In the genomic region with DNA sequence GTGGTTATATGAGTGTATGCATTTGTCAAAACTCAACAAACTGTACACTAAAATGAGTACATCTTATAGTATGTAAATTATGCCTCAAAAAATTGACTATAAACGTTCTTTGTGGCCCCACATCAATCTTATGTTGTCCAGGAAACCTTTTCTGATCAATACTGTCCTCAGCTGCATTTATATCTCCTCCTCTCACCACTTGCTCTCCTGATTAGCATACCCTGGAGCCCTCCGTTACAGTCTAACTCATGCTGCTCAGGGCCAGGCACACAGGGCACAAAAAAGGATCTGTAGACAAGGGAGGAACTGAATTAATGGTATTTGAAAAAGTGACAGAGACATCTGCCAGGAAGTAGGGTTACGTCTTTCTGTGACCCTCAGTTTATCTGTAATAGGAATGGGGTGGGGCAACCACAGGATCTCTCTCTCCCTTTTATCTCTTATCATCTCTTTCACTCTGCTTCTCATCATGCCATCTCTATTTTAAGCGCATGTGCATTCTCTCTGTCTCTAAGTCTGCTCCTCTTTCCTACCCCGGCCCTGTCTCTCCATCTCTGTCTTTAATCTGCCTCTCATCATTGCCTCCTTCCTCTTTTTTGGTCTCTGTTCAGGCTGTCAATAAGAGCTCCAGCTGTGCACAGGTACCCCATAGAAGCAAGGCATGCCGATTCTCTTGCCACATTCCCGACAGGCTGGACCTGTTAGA, we compare ENCODE assay signal across 1 cellular context.
TF ChIP-seq lines count a peak whose summit lies in the region.

No MANE protein-coding gene starts in this region.

TF ChIP-seq in K562, 482 proteins besides CTCF, POLR2A, EP300 and RAD21 (continued from another document):
- TF ChIP-seq, protein P1, sequence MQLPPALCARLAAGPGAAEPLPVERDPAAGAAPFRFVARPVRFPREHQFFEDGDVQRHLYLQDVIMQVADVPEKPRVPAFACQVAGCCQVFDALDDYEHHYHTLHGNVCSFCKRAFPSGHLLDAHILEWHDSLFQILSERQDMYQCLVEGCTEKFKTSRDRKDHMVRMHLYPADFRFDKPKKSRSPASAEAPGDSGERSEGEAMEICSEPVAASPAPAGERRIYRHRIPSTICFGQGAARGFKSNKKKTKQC (CRISPR knock-in tag; IDR thresholded peaks at IDR 0.05), result no peak
- TF ChIP-seq ZEB2 (IDR thresholded peaks at IDR 0.05) (peak; percentile 83), HDAC2 (IDR thresholded peaks at IDR 0.05) (peak; percentile 83), KDM1A (IDR thresholded peaks at IDR 0.05) (peak; percentile 78), SMARCE1 (IDR thresholded peaks at IDR 0.05) (peak; percentile 50; the same call in 1 of the 2 replicates), SPI1 (IDR thresholded peaks at IDR 0.05; ENCODE audit: borderline replicate concordance, low read depth, low read length) (peak; percentile 88), TEAD4 (IDR thresholded peaks at IDR 0.05; ENCODE audit: low read length) (peak; percentile 46; the same call in 1 of the 2 replicates), TEAD4 (CRISPR knock-in tag; IDR thresholded peaks at IDR 0.05; ENCODE audit: borderline replicate concordance) (no peak)
